ENCODE assay signal across 8 cellular contexts in the genomic region with DNA sequence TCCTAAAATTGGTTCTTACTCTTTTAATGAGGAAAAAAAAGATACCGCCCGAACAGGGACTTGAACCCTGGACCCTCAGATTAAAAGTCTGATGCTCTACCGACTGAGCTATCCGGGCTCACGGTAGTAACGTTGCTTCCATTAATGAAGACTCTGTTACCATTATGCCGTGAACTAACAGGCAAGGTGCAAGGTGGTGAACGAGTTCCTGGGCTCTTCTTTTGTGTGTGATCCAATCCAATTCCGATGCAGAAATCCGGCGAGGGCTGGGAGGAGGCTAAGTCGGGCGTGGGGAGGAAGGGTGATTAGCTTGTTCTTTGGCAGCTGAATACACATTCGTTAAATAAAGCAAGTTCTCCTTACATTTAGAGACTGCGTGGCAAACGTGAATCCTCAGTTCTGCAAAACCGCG. TPM values are rescaled to one million over a fixed set of nuclear protein-coding genes. Genes with fewer than 3 reads are reported as not detected.
DNase-seq lines count a peak whose midpoint lies in the region; ATAC-seq and TF ChIP-seq lines count a peak whose summit lies in the region.

No MANE protein-coding gene starts in this region.

- H3K4me3 ChIP-seq in ACC112 (ENCODE audit: low read depth, low read length) = peak overlapping the region; percentile 81
- peak overlapping the region; percentile 97 for H3K4me3 ChIP-seq in epithelial cell of esophagus (ENCODE audit: low read length)
- H3K4me3 ChIP-seq in mucosa of descending colon = peak overlapping the region; percentile 33

- peak overlapping the region; percentile 78 for H2AFZ ChIP-seq in ACC112 (ENCODE audit: low read length, unreplicated experiment)

- H3K9me3 ChIP-seq in mucosa of descending colon = no peaks in the 10 kb centered on the region

- DNase-seq in NCI-H774 (lab: John Stamatoyannopoulos, UW) (peak; percentile 69), epithelial cell of esophagus (ENCODE audit: low read depth) (peak; percentile 86), mucosa of descending colon (peak in 1 of 3 donors; percentile 81)
- peak; percentile 31 to 96 (median 63) for DNase-seq in activated CD8-positive, alpha-beta memory T cell treated with anti-CD3 and anti-CD28 coated beads for 48 hours (ENCODE audit: low read depth in 2 of 3, low spot score in 2 of 3)
- DNase-seq in stimulated activated CD8-positive, alpha-beta memory T cell treated with anti-CD3 and anti-CD28 coated beads, Interleukin-7, amount 100 ng/mL, for 4 hours (ENCODE audit: low read depth in 2 of 2) = peak; percentile 20 to 63

- H3K4me1 ChIP-seq in ACC112 (ENCODE audit: control insufficient read depth, insufficient read depth, low read length, unreplicated experiment) (no peaks in the 10 kb centered on the region), mucosa of descending colon (ENCODE audit: low read depth) (peaks cover 8% of the 10 kb centered on the region)

- ATAC-seq in GM19023 (IDR thresholded peaks at IDR 0.05; ENCODE audit: unreplicated experiment) (peak; percentile 29), HG03521 (IDR thresholded peaks at IDR 0.05; ENCODE audit: unreplicated experiment) (peak; percentile 24), mucosa of descending colon (peak; percentile 64)

- intact Hi-C loops in mucosa of descending colon (cut with DNase I, micrococcal nuclease) = no loop called here

- no peak for TF ChIP-seq CTCF in epithelial cell of esophagus (IDR thresholded peaks at IDR 0.05; ENCODE audit: insufficient read depth, low read depth, low read length, missing control alignments)
- TF ChIP-seq CTCF in mucosa of descending colon (IDR thresholded peaks at IDR 0.05) = no peak

- H3K79me2 ChIP-seq in ACC112 (ENCODE audit: control insufficient read depth, insufficient read depth, low read length, unreplicated experiment) = no peaks in the 10 kb centered on the region

- H3K36me3 ChIP-seq in ACC112 (ENCODE audit: insufficient read depth, low read length) (no peaks in the 10 kb centered on the region), mucosa of descending colon (ENCODE audit: low read depth) (no peaks in the 10 kb centered on the region)

- peak overlapping the region; percentile 29 for H3K27ac ChIP-seq in ACC112 (ENCODE audit: low read depth, low read length)

- H3K27me3 ChIP-seq in ACC112 (ENCODE audit: insufficient read depth, low read length) = no peaks in the 10 kb centered on the region

RNA-seq across cellular contexts. Expression of a gene that starts 49.0 kb away (rescaled TPM):
- not detected for total RNA-seq in mucosa of descending colon

RNA-seq across cellular contexts. Expression of a gene that starts 55.3 kb away (rescaled TPM):
- total RNA-seq in mucosa of descending colon = 10 to 100 TPM; 55.0 to 57.8 (median 55.9) TPM

RNA-seq across cellular contexts. Expression of a gene that starts 56.9 kb away (rescaled TPM):
- not detected for total RNA-seq in mucosa of descending colon

Comparison
In these comparisons a context has a peak if more than half of its experiments do, and no peak if none do; other contexts are left out.
1. H3K4me3 ChIP-seq: peak in every context shown above with its lines; median percentile 97 in epithelial cell of esophagus; 81 in ACC112; 33 in mucosa of descending colon.